Comparison of ENCODE assay signal across 8 cellular contexts in genomic region chr1:8873001-8873400, GRCh38. TPM values are rescaled to one million over a fixed set of nuclear protein-coding genes. Genes with fewer than 3 reads are reported as not detected.
A peak's percentile ranks its signal among the peaks of the same experiment; 100 is the strongest.
DNase-seq lines count a peak whose midpoint lies in the region; ATAC-seq, FAIRE-seq and TF ChIP-seq lines count a peak whose summit lies in the region.

No MANE protein-coding gene starts in this region.

- peak in 1 of 2 experiments; percentile 14; a peak in 1 of 3 replicates for TF ChIP-seq POLR2A in H1 (IDR thresholded peaks at IDR 0.05; ENCODE audit: control extremely low read depth in 1 of 2, low read depth in 2 of 2, low read length in 2 of 2)
- TF ChIP-seq POLR2A in body of pancreas (IDR thresholded peaks at IDR 0.05), result no peak

- no peak overlapping the region for H2BK120ac ChIP-seq in H1 (replicated peaks; ENCODE audit: low read depth, low read length)

- H3K36me3 ChIP-seq in CD4-positive, alpha-beta memory T cell (ENCODE audit: insufficient read depth, low read length), result peaks cover 55% of the 10 kb centered on the region
- H3K36me3 ChIP-seq in PC-9 (ENCODE audit: low read depth), result peaks cover 75% of the 10 kb centered on the region
- peaks cover 54 to 93% (median 74%) of the 10 kb centered on the region in 4 experiments for H3K36me3 ChIP-seq in H1 (ENCODE audit: control insufficient read depth in 2 of 4, insufficient read depth in 4 of 4, low read length in 3 of 4)
- peaks cover 40% of the 10 kb centered on the region for H3K36me3 ChIP-seq in neural progenitor cell
- H3K36me3 ChIP-seq in body of pancreas (replicated peaks in 1 of 2; ENCODE audit: insufficient read depth in 1 of 2, low read depth in 2 of 2), result peaks cover 6 to 19% of the 10 kb centered on the region in 2 donors

- H3K18ac ChIP-seq in H1 (ENCODE audit: extremely low read depth, low read length), result peak overlapping the region; percentile 52; the same call in 1 of the 2 replicates

- H2BK12ac ChIP-seq in H1 (ENCODE audit: low read depth, low read length), result no peak overlapping the region

- no peak for TF ChIP-seq EP300 in H1 (IDR thresholded peaks at IDR 0.05; ENCODE audit: borderline replicate concordance in 1 of 2, low read depth in 2 of 2, low read length in 2 of 2)

- H3K9me3 Mint-ChIP-seq in CD4-positive, alpha-beta memory T cell, result no peaks in the 10 kb centered on the region
- no peaks in the 10 kb centered on the region for H3K9me3 Mint-ChIP-seq in neural progenitor cell

- H3K9ac ChIP-seq in H1 (replicated peaks in 1 of 4; ENCODE audit: extremely low read depth in 1 of 4, low read depth in 3 of 4, low read length in 3 of 4) (no peak overlapping the region), neural progenitor cell (no peak overlapping the region)

- no peaks in the 10 kb centered on the region for H3K9me3 ChIP-seq in CD4-positive, alpha-beta memory T cell (ENCODE audit: control insufficient read depth in 1 of 2, low read length in 2 of 2)
- H3K9me3 ChIP-seq in PC-9 (ENCODE audit: insufficient read depth, low read depth), result no peaks in the 10 kb centered on the region
- H3K9me3 ChIP-seq in H1 (ENCODE audit: insufficient read depth in 2 of 2, low read depth in 1 of 2, low read length in 1 of 2), result no peaks in the 10 kb centered on the region
- H3K9me3 ChIP-seq in neural progenitor cell (ENCODE audit: low read depth), result no peaks in the 10 kb centered on the region
- H3K9me3 ChIP-seq in body of pancreas, result no peaks in the 10 kb centered on the region

- peak overlapping the region in 2 of 8 donors; percentile 46 to 69 for H3K4me3 Mint-ChIP-seq in CD4-positive, alpha-beta memory T cell
- H3K4me3 Mint-ChIP-seq in neural progenitor cell, result peak overlapping the region; percentile 78

- peak overlapping the region; percentile 66 to 90 (median 77) for H3K27ac Mint-ChIP-seq in CD4-positive, alpha-beta memory T cell
- H3K27ac Mint-ChIP-seq in neural progenitor cell, result peak overlapping the region; percentile 87

- no peak overlapping the region for H3K56ac ChIP-seq in H1 (replicated peaks; ENCODE audit: insufficient read length, low read depth, low read length)

- WGBS in H1 (ENCODE audit: extremely low coverage in 1 of 2, insufficient coverage in 1 of 2, insufficient read length in 1 of 2, insufficient replicate concordance in 2 of 2, low coverage in 1 of 2, low lambda C conversion rate in 2 of 2, missing lambda C conversion rate in 1 of 2), 2 experiments, result 85% methylated on average over 5 of the region's 5 CpGs; no CpG with 5 or more reads in 1 of the 2 experiments
- 89 to 90% methylated on average over 5 of the region's 5 CpGs for WGBS in body of pancreas, 2 donors

- H3K9me2 ChIP-seq in PC-9 (ENCODE audit: insufficient read depth), result no peaks in the 10 kb centered on the region

- TF ChIP-seq RAD21 in H1 (IDR thresholded peaks at IDR 0.05 in 1 of 2, conservative IDR thresholded peaks at IDR 0.05 in 1 of 2; ENCODE audit: low read depth in 2 of 2, low read length in 2 of 2), result no peak

- no peak for ATAC-seq in body of pancreas

- H2AK5ac ChIP-seq in H1 (ENCODE audit: low read depth, low read length), result no peak overlapping the region

- H3K4ac ChIP-seq in H1 (replicated peaks; ENCODE audit: insufficient read length, low read depth, low read length), result no peak overlapping the region

- H3K27me3 ChIP-seq in CD4-positive, alpha-beta memory T cell (ENCODE audit: insufficient read depth, low read length), result no peaks in the 10 kb centered on the region
- H3K27me3 ChIP-seq in PC-9 (ENCODE audit: insufficient read depth, low read depth) (no peaks in the 10 kb centered on the region), H1 (replicated peaks in 1 of 4; ENCODE audit: control insufficient read depth in 3 of 4, extremely low read depth in 1 of 4, insufficient read depth in 3 of 4, low read length in 3 of 4) (no peaks in the 10 kb centered on the region), neural progenitor cell (no peaks in the 10 kb centered on the region), body of pancreas (no peaks in the 10 kb centered on the region)

- peaks cover 96% of the 10 kb centered on the region for H3F3A ChIP-seq in PC-9 (ENCODE audit: insufficient read depth, low read depth)
- peaks cover 87% of the 10 kb centered on the region for H3F3A ChIP-seq in neural progenitor cell (ENCODE audit: low read depth)

- H2AFZ ChIP-seq in PC-9, result no peak overlapping the region
- no peak overlapping the region for H2AFZ ChIP-seq in H1 (ENCODE audit: low read length)
- no peak overlapping the region for H2AFZ ChIP-seq in neural progenitor cell (replicated peaks)

- no peak for DNase-seq in CD4-positive, alpha-beta memory T cell
- DNase-seq in PC-9 (no peak), H1 (ENCODE audit: low read depth in 1 of 2, low spot score in 2 of 2) (no peak), neural progenitor cell (ENCODE audit: low spot score) (no peak), HuH-7.5 (ENCODE audit: low spot score) (no peak), iPS-NIHi11 (ENCODE audit: low spot score) (no peak), body of pancreas (no peak), pons (ENCODE audit: low spot score) (no peak)

- no peak overlapping the region for H4K91ac ChIP-seq in H1 (replicated peaks; ENCODE audit: insufficient read length, low read length)

- no peak overlapping the region for H2BK15ac ChIP-seq in H1 (ENCODE audit: low read length)

- no peak overlapping the region for H3K23ac ChIP-seq in H1 (ENCODE audit: insufficient read length)

- CTCF ChIA-PET in CD4-positive, alpha-beta memory T cell (lab: Charles Lee; ENCODE audit: partially characterized antibody), result interaction anchor here (1.1 to 2.3 kb wide), 4 partner anchors 9 to 24 kb away, joined by 3 to 18 read pairs (median 7); no protein-coding TSS in a partner anchor
- CTCF ChIA-PET in PC-9 (lab: Charles Lee), result no interaction called here
- CTCF ChIA-PET in H1 (lab: Charles Lee; ENCODE audit: partially characterized antibody), result interaction anchor here (0.9 to 5.2 kb wide), 8 partner anchors 10 to 132 kb away, joined by 3 to 47 read pairs (median 5); no protein-coding TSS in a partner anchor

- BruUV-seq in PC-9 (replicated peaks; lab: Mats Ljungman, UMichigan), result no TSS peak

- no peak for FAIRE-seq in H1 (lab: Jason Lieb, UNC)

- TF ChIP-seq CTCF in PC-9 (conservative IDR thresholded peaks at IDR 0.05), result no peak
- no peak for TF ChIP-seq CTCF in H1 (IDR thresholded peaks at IDR 0.05; ENCODE audit: control extremely low read depth in 1 of 3, insufficient read depth in 1 of 3, low read depth in 1 of 3, low read length in 3 of 3)
- TF ChIP-seq CTCF in neural progenitor cell (IDR thresholded peaks at IDR 0.05), result no peak
- TF ChIP-seq CTCF in body of pancreas (IDR thresholded peaks at IDR 0.05), result no peak

- POLR2A ChIA-PET in CD4-positive, alpha-beta memory T cell (lab: Charles Lee; ENCODE audit: partially characterized antibody), result no interaction called here
- POLR2A ChIA-PET in PC-9 (lab: Charles Lee; ENCODE audit: unreplicated experiment), result interaction anchor here (0.6 kb wide), 3 partner anchors 114 to 672 kb away, joined by 3 to 4 read pairs (median 4); no protein-coding TSS in a partner anchor
- POLR2A ChIA-PET in H1 (lab: Charles Lee; ENCODE audit: partially characterized antibody), result interaction anchor here (0.9 to 39.6 kb wide), 13 partner anchors 3 to 136 kb away, joined by 3 to 880 read pairs (median 4); partner anchors contain the start of gene ENO1

- H3K4me2 ChIP-seq in PC-9 (peak overlapping the region; percentile 85), H1 (ENCODE audit: insufficient read depth in 1 of 2, low read depth in 2 of 2, low read length in 2 of 2) (peak overlapping the region; percentile 40 to 54), neural progenitor cell (peak overlapping the region; percentile 89)

- no peaks in the 10 kb centered on the region for H3K27me3 Mint-ChIP-seq in CD4-positive, alpha-beta memory T cell
- peaks cover 11% of the 10 kb centered on the region for H3K27me3 Mint-ChIP-seq in neural progenitor cell (ENCODE audit: insufficient read depth, low read depth)

- H3K27ac ChIP-seq in CD4-positive, alpha-beta memory T cell (ENCODE audit: low read depth, low read length), result peak overlapping the region; percentile 47
- H3K27ac ChIP-seq in PC-9 (peak overlapping the region; percentile 66), H1 (ENCODE audit: low read depth, low read length) (peak overlapping the region; percentile 59; the same call in 1 of the 2 replicates), neural progenitor cell (peak overlapping the region; percentile 25), body of pancreas (peak overlapping the region in 2 of 4 donors; percentile 54 to 69)

- peaks cover 8% of the 10 kb centered on the region for H3K79me1 ChIP-seq in H1 (ENCODE audit: low read depth, low read length)

- peaks cover 92% of the 10 kb centered on the region for H3K79me2 ChIP-seq in PC-9 (ENCODE audit: low read depth)
- peaks cover 35 to 88% of the 10 kb centered on the region in 2 experiments for H3K79me2 ChIP-seq in H1 (ENCODE audit: control insufficient read depth in 1 of 2, insufficient read depth in 2 of 2, low read length in 2 of 2)
- H3K79me2 ChIP-seq in neural progenitor cell (ENCODE audit: low read depth), result peaks cover 100% of the 10 kb centered on the region

- peaks cover under 1% of the 10 kb centered on the region; the same call in 1 of the 2 replicates for H3K23me2 ChIP-seq in H1 (ENCODE audit: low read depth, low read length)

- H3K4me1 ChIP-seq in CD4-positive, alpha-beta memory T cell (ENCODE audit: insufficient read depth, low read length), result peaks cover 55% of the 10 kb centered on the region
- H3K4me1 ChIP-seq in PC-9 (replicated peaks; ENCODE audit: insufficient read depth) (peaks cover 46% of the 10 kb centered on the region), H1 (replicated peaks in 1 of 4; ENCODE audit: control insufficient read depth in 3 of 4, insufficient read depth in 4 of 4, low read length in 3 of 4) (peaks cover 12 to 28% (median 16%) of the 10 kb centered on the region in 4 experiments), neural progenitor cell (peaks cover 33% of the 10 kb centered on the region), body of pancreas (peaks cover 60% of the 10 kb centered on the region)

- H3K14ac ChIP-seq in H1 (ENCODE audit: insufficient read length), result no peak overlapping the region

- H4K20me1 ChIP-seq in PC-9 (ENCODE audit: insufficient read depth), result peaks cover 92% of the 10 kb centered on the region
- H4K20me1 ChIP-seq in H1 (replicated peaks in 1 of 2; ENCODE audit: control insufficient read depth in 1 of 2, insufficient read depth in 2 of 2, low read length in 2 of 2), result peaks cover 36 to 42% of the 10 kb centered on the region in 2 experiments
- peaks cover 100% of the 10 kb centered on the region for H4K20me1 ChIP-seq in neural progenitor cell (ENCODE audit: low read depth)

- no peak overlapping the region for H2BK20ac ChIP-seq in H1 (ENCODE audit: low read length)

- H2BK5ac ChIP-seq in H1 (ENCODE audit: low read depth, low read length), result peak overlapping the region; percentile 66; the same call in 1 of the 2 replicates

- H3K36me3 Mint-ChIP-seq in CD4-positive, alpha-beta memory T cell, result peaks cover 57 to 86% of the 10 kb centered on the region in 2 donors
- H3K36me3 Mint-ChIP-seq in neural progenitor cell, result peaks cover 64% of the 10 kb centered on the region

- intact Hi-C loops in CD4-positive, alpha-beta memory T cell (cut with micrococcal nuclease), result loop anchor here (1.0 kb wide), 1 partner anchor 11 kb away; no protein-coding TSS in a partner anchor
- intact Hi-C loops in PC-9 (cut with micrococcal nuclease; ENCODE audit: unreplicated experiment), result loop anchor here (1.0 to 5.0 kb wide), 3 partner anchors 14 to 114 kb away; no protein-coding TSS in a partner anchor
- intact Hi-C loops in body of pancreas (cut with DNase I), result no loop called here

- H3K4me1 Mint-ChIP-seq in CD4-positive, alpha-beta memory T cell, result peaks cover 38 to 76% (median 56%) of the 10 kb centered on the region in 4 donors
- H3K4me1 Mint-ChIP-seq in neural progenitor cell, result peaks cover 62% of the 10 kb centered on the region

- no peak overlapping the region for H4K8ac ChIP-seq in H1 (ENCODE audit: extremely low read depth, insufficient read depth, low read length)

- no peak overlapping the region for H3K4me3 ChIP-seq in CD4-positive, alpha-beta memory T cell (ENCODE audit: low read length in 2 of 2)
- H3K4me3 ChIP-seq in PC-9 (peak overlapping the region; percentile 35; the same call in 1 of the 2 replicates), H1 (ENCODE audit: extremely low read depth in 1 of 4, insufficient read depth in 2 of 4, low read depth in 3 of 4, low read length in 4 of 4) (peak overlapping the region in 1 of 4 experiments; percentile 25; a peak in 1 of 8 replicates), neural progenitor cell (no peak overlapping the region), body of pancreas (no peak overlapping the region)

- H4K5ac ChIP-seq in H1 (ENCODE audit: insufficient read length, low read depth, low read length), result no peak overlapping the region

RNA-seq across cellular contexts. Expression of gene ENO1, which starts 5.5 kb away (rescaled TPM):
- 100 to 1,000 TPM; 291 to 305 TPM for total RNA-seq in CD4-positive, alpha-beta memory T cell
- polyA plus RNA-seq in CD4-positive, alpha-beta memory T cell, result 1,000 to 10,000 TPM; 1,071 to 1,157 TPM
- total RNA-seq in PC-9 (2021) (1,401 and 1,902 TPM in 2 replicates), neural progenitor cell (ENCODE audit: low replicate concordance) (1,414 and 2,157 TPM in 2 replicates), body of pancreas (100 to 1,000 TPM; 145 to 157 TPM)
- total RNA-seq in H1 (2021; fragmentation: NEBNext Ultra II Directional; extraction: Animal tissue kit (Norgen Biotek cat#: 25700)), result 2,080 and 2,117 TPM in 2 replicates
- 1,763 and 2,059 TPM in 2 replicates for polyA plus RNA-seq in H1 (2011; rRNA removed)
- 2,358 TPM for polyA plus RNA-seq in H1 (2011; cell fraction: cytosol; rRNA removed)
- polyA plus RNA-seq in H1 (2011; cell fraction: nucleus; rRNA removed), result 2,405 TPM
- polyA plus RNA-seq in H1 (2012, experiment 1 of 2), result 1,870 to 2,736 TPM (median 2,687 TPM) in 4 replicates
- polyA plus RNA-seq in H1 (2012, experiment 2 of 2), result 3,551 TPM
- 1,002 TPM for polyA plus RNA-seq in H1 (2013, experiment 1 of 2)
- polyA plus RNA-seq in H1 (2013, experiment 2 of 2), result 997 TPM
- polyA minus RNA-seq in H1 (2011; rRNA and poly(A)+ RNA removed), result 2,726 and 2,920 TPM in 2 replicates
- 1,825 TPM for polyA minus RNA-seq in H1 (2011; cell fraction: cytosol; rRNA and poly(A)+ RNA removed)
- polyA minus RNA-seq in H1 (2011; cell fraction: nucleus; rRNA and poly(A)+ RNA removed), result 812 TPM

RNA-seq across cellular contexts. Expression of gene RERE, which starts 55.6 kb away (rescaled TPM):
- 100 to 1,000 TPM; 104 to 117 TPM for total RNA-seq in CD4-positive, alpha-beta memory T cell
- 10 to 100 TPM in 1 of 2 donors, under 1 TPM in 1; 0.38 to 17.1 TPM for polyA plus RNA-seq in CD4-positive, alpha-beta memory T cell
- total RNA-seq in PC-9 (2021) (73.4 and 98.7 TPM in 2 replicates), neural progenitor cell (ENCODE audit: low replicate concordance) (29.8 and 46.5 TPM in 2 replicates), body of pancreas (100 to 1,000 TPM in 1 of 2 donors, 10 to 100 TPM in 1; 74.5 to 128 TPM)
- total RNA-seq in H1 (2021; fragmentation: NEBNext Ultra II Directional; extraction: Animal tissue kit (Norgen Biotek cat#: 25700)), result 126 and 142 TPM in 2 replicates
- 15.3 and 17.5 TPM in 2 replicates for polyA plus RNA-seq in H1 (2011; rRNA removed)
- polyA plus RNA-seq in H1 (2011; cell fraction: cytosol; rRNA removed), result 10.6 TPM
- polyA plus RNA-seq in H1 (2011; cell fraction: nucleus; rRNA removed), result 92.6 TPM
- polyA plus RNA-seq in H1 (2012, experiment 1 of 2), result 63.0 to 85.2 TPM (median 68.9 TPM) in 4 replicates
- polyA plus RNA-seq in H1 (2012, experiment 2 of 2), result 48.9 TPM
- polyA plus RNA-seq in H1 (2013, experiment 1 of 2), result 54.3 TPM
- 52.9 TPM for polyA plus RNA-seq in H1 (2013, experiment 2 of 2)
- polyA minus RNA-seq in H1 (2011; rRNA and poly(A)+ RNA removed), result 140 and 169 TPM in 2 replicates
- polyA minus RNA-seq in H1 (2011; cell fraction: cytosol; rRNA and poly(A)+ RNA removed), result 66.2 TPM
- polyA minus RNA-seq in H1 (2011; cell fraction: nucleus; rRNA and poly(A)+ RNA removed), result 188 TPM
